Comparison of ENCODE assay signal across 1 cellular context in the genomic region with DNA sequence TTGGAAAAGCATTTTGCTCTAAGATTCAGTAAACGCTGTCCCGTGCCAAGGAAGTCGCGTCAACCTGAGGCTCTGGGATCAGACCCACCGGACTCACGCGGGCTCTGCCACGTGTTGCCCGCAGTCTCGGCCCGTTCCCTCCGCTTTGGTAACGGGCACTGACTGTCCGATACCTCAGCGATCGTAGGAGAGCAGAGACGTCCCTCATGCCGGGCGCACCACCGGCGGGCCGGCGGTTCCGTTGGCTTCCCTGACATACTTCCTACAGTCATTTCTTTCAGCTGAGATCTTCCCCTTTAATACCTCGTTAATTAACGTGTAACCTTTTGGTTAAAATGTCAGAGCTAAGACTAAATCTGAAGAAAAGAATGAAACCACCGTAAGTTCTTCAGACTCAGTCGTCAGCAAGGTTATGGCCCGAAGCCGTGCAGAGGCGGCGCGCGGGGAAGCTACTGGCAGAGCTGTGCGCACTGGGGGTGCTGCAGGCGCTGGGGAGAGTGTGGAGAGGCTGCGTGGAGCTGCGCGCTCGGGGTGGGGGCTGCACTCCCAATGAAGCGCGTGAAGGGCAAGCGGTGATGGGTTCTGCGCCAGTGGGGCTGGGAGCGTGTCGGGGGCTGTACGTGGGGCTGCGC.
TF ChIP-seq lines count a peak whose summit lies in the region.

No MANE protein-coding gene starts in this region.

TF ChIP-seq in GM23338, 12 proteins besides CTCF, POLR2A, EP300 and RAD21:
- peak; percentile 64 for TF ChIP-seq EZH2 (IDR thresholded peaks at IDR 0.05; ENCODE audit: low read depth, unreplicated experiment)
